10 cellular contexts compared by ENCODE assay signal in genomic region chr17:6427284-6427781, GRCh38. TPM values are rescaled to one million over a fixed set of nuclear protein-coding genes. Genes with fewer than 3 reads are reported as not detected.
DNase-seq lines count a peak whose midpoint lies in the region; ATAC-seq, FAIRE-seq and TF ChIP-seq lines count a peak whose summit lies in the region.
"Had no signal": no experiment of that assay in that cellular context is flagged by ENCODE, and none has a peak within 500 bp of the region (broad histone marks: within the 10 kb centered on the region; RNA-seq: fewer than 3 reads in every experiment).

No MANE protein-coding gene starts in this region.

- no peak for TF ChIP-seq CTCF in cardiac fibroblast (IDR thresholded peaks at IDR 0.05; ENCODE audit: low read depth, low read length)
- no peak for TF ChIP-seq CTCF in upper lobe of left lung (IDR thresholded peaks at IDR 0.05)
- TF ChIP-seq CTCF in kidney (IDR thresholded peaks at IDR 0.05; ENCODE audit: borderline replicate concordance, extremely low read depth, insufficient read depth), result no peak

- H3K9ac ChIP-seq in kidney (ENCODE audit: low read length in 2 of 2) (no peak overlapping the region), mesendoderm (ENCODE audit: low read length) (no peak overlapping the region)

- TF ChIP-seq POLR2A in upper lobe of left lung (IDR thresholded peaks at IDR 0.05), result no peak

- DNase-seq in NK-92 treated with Interleukin-12 subunit alpha and Interleukin-12 subunit beta, amount 100 ng/mL, for 24 hours (lab: John Stamatoyannopoulos, UW), result peak; percentile 50
- DNase-seq in NK-92 (lab: John Stamatoyannopoulos, UW; ENCODE audit: unreplicated experiment), result no peak
- peak; percentile 75 for DNase-seq in SIG-M5 treated with dmso at 0.1 percent for 504 hours (lab: John Stamatoyannopoulos, UW; ENCODE audit: unreplicated experiment)
- peak; percentile 16 to 22 for DNase-seq in cardiac fibroblast (ENCODE audit: low read depth in 2 of 2)
- peak; percentile 13 to 40 for DNase-seq in stimulated activated CD8-positive, alpha-beta memory T cell treated with anti-CD3 and anti-CD28 coated beads, Interleukin-7, amount 100 ng/mL, for 48 hours (ENCODE audit: extremely low read depth in 1 of 2, low read depth in 1 of 2)
- DNase-seq in upper lobe of left lung, result no peak
- no peak for DNase-seq in kidney
- DNase-seq in mesendoderm, result no peak
- DNase-seq: BE2C had no signal

- no peak overlapping the region for H4K8ac ChIP-seq in mesendoderm (ENCODE audit: low read depth, low read length)

- H3K56ac ChIP-seq in mesendoderm (ENCODE audit: low read length), result no peak overlapping the region

- peaks cover 0 to 6% (median 0%) of the 10 kb centered on the region in 4 donors for H3K4me1 ChIP-seq in upper lobe of left lung
- H3K4me1 ChIP-seq in kidney (ENCODE audit: control insufficient read depth in 1 of 2, insufficient read depth in 1 of 2, low read depth in 1 of 2, low read length in 2 of 2), result no peaks in the 10 kb centered on the region
- H3K4me1 ChIP-seq in mesendoderm (ENCODE audit: control insufficient read depth, low read depth, low read length), result no peaks in the 10 kb centered on the region
- H3K4me1 ChIP-seq: BE2C had no signal

- no peak overlapping the region for H4K5ac ChIP-seq in mesendoderm (ENCODE audit: low read length)

- H2BK5ac ChIP-seq in mesendoderm (ENCODE audit: low read length), result no peak overlapping the region

- H3K79me2 ChIP-seq in mesendoderm (ENCODE audit: control insufficient read depth, insufficient read depth, low read length), result no peaks in the 10 kb centered on the region

- WGBS in upper lobe of left lung, 2 donors, result 59 to 64% methylated on average over 7 of the region's 7 CpGs
- whole genome bisulfite sequencing in mesendoderm (ENCODE audit: extremely low coverage, insufficient coverage, low lambda C conversion rate), result no CpG with 5 or more reads among the region's 7 CpGs

- H3K4me3 ChIP-seq in cardiac fibroblast (replicated peaks in 1 of 2; ENCODE audit: low read depth in 2 of 2, low read length in 2 of 2), result no peak overlapping the region
- H3K4me3 ChIP-seq in upper lobe of left lung, result no peak overlapping the region
- no peak overlapping the region for H3K4me3 ChIP-seq in kidney (ENCODE audit: low read length in 2 of 2)
- no peak overlapping the region for H3K4me3 ChIP-seq in mesendoderm (ENCODE audit: low read length)

- H3K27ac ChIP-seq in upper lobe of left lung (no peak overlapping the region), kidney (ENCODE audit: low read depth in 2 of 2, low read length in 2 of 2) (no peak overlapping the region), mesendoderm (ENCODE audit: low read depth, low read length) (no peak overlapping the region)

- no peak for TF ChIP-seq EP300 in upper lobe of left lung (IDR thresholded peaks at IDR 0.05)

- intact Hi-C loops in kidney (cut with DNase I), result no loop called here

- H3K18ac ChIP-seq in mesendoderm (ENCODE audit: low read length), result no peak overlapping the region

- H2BK15ac ChIP-seq in mesendoderm (replicated peaks; ENCODE audit: low read depth), result no peak overlapping the region

- no peak for ATAC-seq in upper lobe of left lung (ENCODE audit: low FRiP score in 2 of 2)

- no peak for FAIRE-seq in kidney (lab: Jason Lieb, UNC)

- H3K4me2 ChIP-seq in mesendoderm (ENCODE audit: low read length), result no peak overlapping the region

- no peak overlapping the region for H3K23ac ChIP-seq in mesendoderm (ENCODE audit: low read length)

- H3K36me3 ChIP-seq in upper lobe of left lung (no peaks in the 10 kb centered on the region), kidney (ENCODE audit: control insufficient read depth in 1 of 2, insufficient read depth in 2 of 2, low read length in 2 of 2) (no peaks in the 10 kb centered on the region), mesendoderm (ENCODE audit: control insufficient read depth, insufficient read depth, low read length) (no peaks in the 10 kb centered on the region)
- H3K36me3 ChIP-seq: BE2C had no signal

- no peak overlapping the region for H2AK5ac ChIP-seq in mesendoderm (ENCODE audit: low read length)

- H3K9me3 ChIP-seq in upper lobe of left lung (peaks cover 0 to 10% (median 0%) of the 10 kb centered on the region in 4 donors), kidney (ENCODE audit: control insufficient read depth in 1 of 2, low read length in 2 of 2) (no peaks in the 10 kb centered on the region)
- H3K9me3 ChIP-seq: BE2C had no signal

- H3K27me3 ChIP-seq in upper lobe of left lung (no peaks in the 10 kb centered on the region), mesendoderm (ENCODE audit: insufficient read depth, low read length, poor library complexity) (no peaks in the 10 kb centered on the region)
- H3K27me3 ChIP-seq: BE2C had no signal

- no peak overlapping the region for H2BK120ac ChIP-seq in mesendoderm (ENCODE audit: low read depth, low read length)

- no peaks in the 10 kb centered on the region for H3K79me1 ChIP-seq in mesendoderm (ENCODE audit: low read length)

- H3K4ac ChIP-seq in mesendoderm (ENCODE audit: low read depth, low read length), result no peak overlapping the region

RNA-seq across cellular contexts. Expression of gene AIPL1, which starts 7.6 kb away (rescaled TPM):
- not detected for total RNA-seq in upper lobe of left lung
- not detected for total RNA-seq in kidney
- polyA plus RNA-seq in kidney (ENCODE audit: insufficient read depth, low read depth, low replicate concordance), result not detected
- 0.07 TPM for polyA plus RNA-seq in mesendoderm (2013, experiment 1 of 2)
- 0.08 TPM for polyA plus RNA-seq in mesendoderm (2013, experiment 2 of 2)

RNA-seq across cellular contexts. Expression of gene PIMREG, which starts 16.9 kb away (rescaled TPM):
- 1 to 10 TPM in 1 of 6 donors, under 1 TPM in 3, not detected in 2; 0.67 to 1.3 (median 0.77) TPM for total RNA-seq in upper lobe of left lung
- 1.7 TPM for total RNA-seq in kidney
- not detected for polyA plus RNA-seq in kidney (ENCODE audit: insufficient read depth, low read depth, low replicate concordance)
- polyA plus RNA-seq in mesendoderm (2013, experiment 1 of 2), result 52.3 TPM
- 51.2 TPM for polyA plus RNA-seq in mesendoderm (2013, experiment 2 of 2)
- total RNA-seq: mononuclear cell had no signal

Comparison
In these comparisons a context has a peak if more than half of its experiments do, and no peak if none do; other contexts are left out.
1. DNase-seq: peak in NK-92 treated with Interleukin-12 subunit alpha and Interleukin-12 subunit beta, amount 100 ng/mL, for 24 hours (single experiment), SIG-M5 treated with dmso at 0.1 percent for 504 hours (single experiment), cardiac fibroblast (2 of 2) and stimulated activated CD8-positive, alpha-beta memory T cell treated with anti-CD3 and anti-CD28 coated beads, Interleukin-7, amount 100 ng/mL, for 48 hours (2 of 2); none in NK-92 (single experiment), upper lobe of left lung (0 of 2), kidney (single experiment) and mesendoderm (single experiment).